In genomic region chr17:19569785-19570496, GRCh38 we compare ENCODE assay signal across 19 cellular contexts. TPM values are rescaled to one million over a fixed set of nuclear protein-coding genes. Genes with fewer than 3 reads are reported as not detected.
DNase-seq lines count a peak whose midpoint lies in the region; ATAC-seq and TF ChIP-seq lines count a peak whose summit lies in the region.
"Had no signal": no experiment of that assay in that cellular context is flagged by ENCODE, and none has a peak within 500 bp of the region (broad histone marks: within the 10 kb centered on the region; RNA-seq: fewer than 3 reads in every experiment).

No MANE protein-coding gene starts in this region.

- no peak overlapping the region for H3K27ac Mint-ChIP-seq in Caco-2 (ENCODE audit: unreplicated experiment)
- H3K27ac Mint-ChIP-seq: activated T-helper 17 cell treated with anti-CD3 and anti-CD28 coated beads, Interleukin-2, amount 50 U/mL, for 72 hours; immature natural killer cell had no signal

- no TSS peak for BruUV-seq in Caco-2 (replicated peaks; lab: Mats Ljungman, UMichigan)

- H3K4me3 ChIP-seq in sigmoid colon (no peak overlapping the region), Caco-2 (ENCODE audit: low read depth, low read length) (no peak overlapping the region)
- H3K4me3 ChIP-seq: K562, ovary, SJSA1 had no signal

- H3K27ac ChIP-seq in foreskin keratinocyte (no peak overlapping the region), sigmoid colon (peak overlapping the region in 3 of 4 donors; percentile 44 to 75 (median 68))
- H3K27ac ChIP-seq: ovary, SJSA1 had no signal

- H3K4me1 ChIP-seq in foreskin keratinocyte = no peaks in the 10 kb centered on the region
- H3K4me1 ChIP-seq in sigmoid colon = peaks cover 0 to 52% (median 33%) of the 10 kb centered on the region in 4 donors
- no peaks in the 10 kb centered on the region for H3K4me1 ChIP-seq in Caco-2
- H3K4me1 ChIP-seq: SJSA1 had no signal

- H3K4me3 Mint-ChIP-seq in Caco-2 (ENCODE audit: unreplicated experiment) = no peak overlapping the region
- H3K4me3 Mint-ChIP-seq: activated T-helper 17 cell treated with anti-CD3 and anti-CD28 coated beads, Interleukin-2, amount 50 U/mL, for 72 hours; immature natural killer cell had no signal

- H3K9me3 ChIP-seq in sigmoid colon (no peaks in the 10 kb centered on the region), Caco-2 (no peaks in the 10 kb centered on the region)
- H3K9me3 ChIP-seq: ovary, SJSA1 had no signal

- H3K9me3 Mint-ChIP-seq in Caco-2 (ENCODE audit: unreplicated experiment) = no peaks in the 10 kb centered on the region
- H3K9me3 Mint-ChIP-seq: activated T-helper 17 cell treated with anti-CD3 and anti-CD28 coated beads, Interleukin-2, amount 50 U/mL, for 72 hours had no signal

- peak; percentile 24 for DNase-seq in HT-29 (ENCODE audit: low spot score)
- peak; percentile 35 for DNase-seq in NOMO-1 treated with DMSO at 0.1 percent for 48 hours (lab: John Stamatoyannopoulos, UW; ENCODE audit: unreplicated experiment)
- DNase-seq in foreskin keratinocyte = peak in 1 of 2 donors; percentile 13
- DNase-seq in sigmoid colon = peak; percentile 74
- DNase-seq in NCI-H1092 treated with DMSO at 0.1 percent for 48 hours (lab: John Stamatoyannopoulos, UW) = no peak
- no peak for DNase-seq in Caco-2
- no peak for DNase-seq in Right ventricle myocardium inferior (ENCODE audit: missing footprints)
- DNase-seq in activated gamma-delta T cell treated with Interleukin-2 at 50 U/mL for 16 hours = no peak
- DNase-seq: activated CD4-positive, alpha-beta T cell treated with anti-CD3 and anti-CD28 coated beads, Interleukin-2, amount 50 U/mL, for 4 hours; DND-41; GOT3; immature natural killer cell; midbrain; NCI-H187 treated with DMSO at 0.1 percent for 48 hours; ovary had no signal

- H3K27me3 ChIP-seq in foreskin keratinocyte (no peaks in the 10 kb centered on the region), sigmoid colon (no peaks in the 10 kb centered on the region), Caco-2 (replicated peaks; ENCODE audit: control insufficient read depth, insufficient read depth, low read length) (no peaks in the 10 kb centered on the region)
- H3K27me3 ChIP-seq: ovary had no signal

- H3K36me3 Mint-ChIP-seq in Caco-2 (ENCODE audit: insufficient read depth, unreplicated experiment) = no peaks in the 10 kb centered on the region
- H3K36me3 Mint-ChIP-seq: CD14-positive monocyte, immature natural killer cell had no signal

- TF ChIP-seq CTCF in foreskin keratinocyte (conservative IDR thresholded peaks at IDR 0.05) (no peak), sigmoid colon (IDR thresholded peaks at IDR 0.05) (no peak), Caco-2 (IDR thresholded peaks at IDR 0.05; ENCODE audit: insufficient read depth in 1 of 2, low read depth in 1 of 2, low read length in 1 of 2, severe bottlenecking in 1 of 2, unreplicated experiment in 1 of 2) (no peak)

- TF ChIP-seq POLR2A in sigmoid colon (IDR thresholded peaks at IDR 0.05) = no peak

- intact Hi-C loops in sigmoid colon (cut with DNase I) = no loop called here
- intact Hi-C loops in Caco-2 (cut with micrococcal nuclease; ENCODE audit: unreplicated experiment) = no loop called here
- intact Hi-C loops in Right ventricle myocardium inferior (cut with DNase I) = no loop called here

- 21 to 54% methylated on average over 3 of the region's 3 CpGs for WGBS in sigmoid colon, 2 donors

- no peaks in the 10 kb centered on the region for H3K27me3 Mint-ChIP-seq in Caco-2 (ENCODE audit: insufficient read depth, unreplicated experiment)

- POLR2A ChIA-PET in Caco-2 (lab: Charles Lee) = no interaction called here

- H3K36me3 ChIP-seq in sigmoid colon (no peaks in the 10 kb centered on the region), Caco-2 (ENCODE audit: control insufficient read depth, insufficient read depth, low read length) (no peaks in the 10 kb centered on the region)
- H3K36me3 ChIP-seq: ovary, SJSA1 had no signal

- TF ChIP-seq EP300 in sigmoid colon (IDR thresholded peaks at IDR 0.05) = peak in 2 of 4 donors; percentile 30 to 83

- peak; percentile 54 for ATAC-seq in foreskin keratinocyte
- no peak for ATAC-seq in Right ventricle myocardium inferior
- ATAC-seq: activated T-helper 17 cell treated with anti-CD3 and anti-CD28 coated beads, Interleukin-2, amount 50 U/mL, for 72 hours; K562 had no signal

- CTCF ChIA-PET in Caco-2 (lab: Charles Lee) = no interaction called here

- no peaks in the 10 kb centered on the region for H3K4me1 Mint-ChIP-seq in Caco-2 (ENCODE audit: low read depth, unreplicated experiment)
- H3K4me1 Mint-ChIP-seq: activated T-helper 17 cell treated with anti-CD3 and anti-CD28 coated beads, Interleukin-2, amount 50 U/mL, for 72 hours; immature natural killer cell had no signal

RNA-seq across cellular contexts. Expression of gene SLC47A1, which starts 36.3 kb away (rescaled TPM):
- not detected in 2 replicates for total RNA-seq in HT-29 (2014; rRNA removed; shearing (Covaris generic))
- total RNA-seq in foreskin keratinocyte (1.8 and 2.0 TPM in 2 replicates), sigmoid colon (1 to 10 TPM in 2 of 4 donors, under 1 TPM in 2; 0.82 to 8.2 (median 2.5) TPM), Caco-2 (2022) (0.43 and 0.72 TPM in 2 replicates), Right ventricle myocardium inferior (4.6 TPM)
- polyA plus RNA-seq in foreskin keratinocyte (1.3 and 1.4 TPM in 2 replicates), sigmoid colon (1 to 10 TPM in 2 of 3 donors, under 1 TPM in 1; 0.82 to 3.7 (median 1.2) TPM)
- total RNA-seq: K562, SJSA1 had no signal
- polyA plus RNA-seq: K562 had no signal

Comparison
In these comparisons a context has a peak if more than half of its experiments do, and no peak if none do; other contexts are left out.
1. DNase-seq: peak in HT-29 (single experiment), NOMO-1 treated with DMSO at 0.1 percent for 48 hours (single experiment) and sigmoid colon (single experiment); none in NCI-H1092 treated with DMSO at 0.1 percent for 48 hours (single experiment), Caco-2 (0 of 2), Right ventricle myocardium inferior (single experiment) and activated gamma-delta T cell treated with Interleukin-2 at 50 U/mL for 16 hours (single experiment).